ENCODE assay signal across 11 cellular contexts in genomic region chr14:61764342-61765122, GRCh38. TPM values are rescaled to one million over a fixed set of nuclear protein-coding genes. Genes with fewer than 3 reads are reported as not detected.
A peak's percentile ranks its signal among the peaks of the same experiment; 100 is the strongest.
DNase-seq lines count a peak whose midpoint lies in the region; FAIRE-seq and TF ChIP-seq lines count a peak whose summit lies in the region.
"Had no signal": no experiment of that assay in that cellular context is flagged by ENCODE, and none has a peak within 500 bp of the region (broad histone marks: within the 10 kb centered on the region; RNA-seq: fewer than 3 reads in every experiment).

No MANE protein-coding gene starts in this region.

- in situ Hi-C loops in HAP-1 (cut with MboI; ENCODE audit: low sequenced_read_pairs): no loop called here

- H3K27me3 Mint-ChIP-seq in astrocyte (ENCODE audit: low read depth, unreplicated experiment) (no peaks in the 10 kb centered on the region), mesothelial cell of epicardium (ENCODE audit: low read depth) (no peaks in the 10 kb centered on the region)

- FAIRE-seq in astrocyte (lab: Jason Lieb, UNC): no peak

- H3K27ac Mint-ChIP-seq in astrocyte (ENCODE audit: unreplicated experiment): peak overlapping the region; percentile 6
- peak overlapping the region; percentile 63 for H3K27ac Mint-ChIP-seq in mesothelial cell of epicardium

- H3K9me3 ChIP-seq in BE2C (no peaks in the 10 kb centered on the region), HAP-1 (no peaks in the 10 kb centered on the region), astrocyte (ENCODE audit: insufficient read depth, low read depth, low read length) (no peaks in the 10 kb centered on the region)
- H3K9me3 ChIP-seq in effector memory CD4-positive, alpha-beta T cell (ENCODE audit: control insufficient read depth, low read length): no peaks in the 10 kb centered on the region

- H3K4me3 ChIP-seq in BE2C (ENCODE audit: low read depth, low read length) (peak overlapping the region; percentile 89), HAP-1 (peak overlapping the region; percentile 58), astrocyte (ENCODE audit: insufficient read depth, low read depth, low read length) (no peak overlapping the region)
- no peak overlapping the region for H3K4me3 ChIP-seq in effector memory CD4-positive, alpha-beta T cell (ENCODE audit: insufficient read depth, low read depth, low read length, poor library complexity, severe bottlenecking)

- H3K27me3 ChIP-seq in BE2C (no peaks in the 10 kb centered on the region), HAP-1 (ENCODE audit: low read depth) (no peaks in the 10 kb centered on the region), astrocyte (ENCODE audit: insufficient read depth, low read length) (no peaks in the 10 kb centered on the region)
- H3K27me3 ChIP-seq in effector memory CD4-positive, alpha-beta T cell (replicated peaks; ENCODE audit: control insufficient read depth, insufficient read depth, low read length, poor library complexity, severe bottlenecking): no peaks in the 10 kb centered on the region
- H3K27me3 ChIP-seq: dorsolateral prefrontal cortex had no signal

- no peak for TF ChIP-seq CTCF in BE2C (IDR thresholded peaks at IDR 0.05; ENCODE audit: low read depth, low read length)
- TF ChIP-seq CTCF in astrocyte (IDR thresholded peaks at IDR 0.05; ENCODE audit: insufficient read depth, low read depth, low read length): no peak
- TF ChIP-seq CTCF in mesothelial cell of epicardium (IDR thresholded peaks at IDR 0.05; ENCODE audit: unreplicated experiment): no peak

- no peak overlapping the region for H2AFZ ChIP-seq in astrocyte (ENCODE audit: low read depth, low read length)

- H3K4me1 ChIP-seq in BE2C (peaks cover 12% of the 10 kb centered on the region), HAP-1 (peaks cover 14% of the 10 kb centered on the region), astrocyte (ENCODE audit: insufficient read depth, low read length) (peaks cover 17% of the 10 kb centered on the region)
- peaks cover 15% of the 10 kb centered on the region for H3K4me1 ChIP-seq in effector memory CD4-positive, alpha-beta T cell (ENCODE audit: control insufficient read depth, insufficient read depth, low read length, poor library complexity, severe bottlenecking)

- H3K4me3 Mint-ChIP-seq in astrocyte (ENCODE audit: unreplicated experiment) (peak overlapping the region; percentile 97), mesothelial cell of epicardium (peak overlapping the region; percentile 91)

- peaks cover 13% of the 10 kb centered on the region for H4K20me1 ChIP-seq in astrocyte (ENCODE audit: insufficient read depth, low read length)

- no peak overlapping the region for H3K27ac ChIP-seq in astrocyte (ENCODE audit: low read depth, low read length)
- no peak overlapping the region for H3K27ac ChIP-seq in effector memory CD4-positive, alpha-beta T cell (ENCODE audit: insufficient read depth, low read length, poor library complexity, severe bottlenecking)
- H3K27ac ChIP-seq: dorsolateral prefrontal cortex had no signal

- H3K79me2 ChIP-seq in astrocyte (ENCODE audit: insufficient read depth, low read length): peaks cover 50% of the 10 kb centered on the region

- peak overlapping the region; percentile 97 for H3K4me2 ChIP-seq in astrocyte (ENCODE audit: low read length)

- H3K4me1 Mint-ChIP-seq in astrocyte (ENCODE audit: low read depth, unreplicated experiment) (peaks cover 19% of the 10 kb centered on the region), mesothelial cell of epicardium (peaks cover 45% of the 10 kb centered on the region)

- peaks cover 12% of the 10 kb centered on the region for H3K36me3 ChIP-seq in BE2C
- peaks cover 11% of the 10 kb centered on the region for H3K36me3 ChIP-seq in HAP-1 (replicated peaks)
- peaks cover 4% of the 10 kb centered on the region for H3K36me3 ChIP-seq in astrocyte (ENCODE audit: insufficient read depth, low read length)
- H3K36me3 ChIP-seq in effector memory CD4-positive, alpha-beta T cell (ENCODE audit: control insufficient read depth, insufficient read depth, low read length): no peaks in the 10 kb centered on the region

- H3K36me3 Mint-ChIP-seq in astrocyte (ENCODE audit: low read depth, unreplicated experiment) (no peaks in the 10 kb centered on the region), mesothelial cell of epicardium (peaks cover 5% of the 10 kb centered on the region)

- H3K9me3 Mint-ChIP-seq in astrocyte (ENCODE audit: unreplicated experiment) (no peaks in the 10 kb centered on the region), mesothelial cell of epicardium (no peaks in the 10 kb centered on the region)

- DNase-seq in BE2C (no peak), HAP-1 (ENCODE audit: low spot score in 2 of 2) (peak; percentile 30 to 69), astrocyte (ENCODE audit: low read depth) (no peak), mesothelial cell of epicardium (ENCODE audit: low spot score in 2 of 2, unreplicated experiment in 2 of 2) (no peak), DMS153 (lab: John Stamatoyannopoulos, UW) (no peak), COLO668 (lab: John Stamatoyannopoulos, UW; ENCODE audit: unreplicated experiment) (no peak), NOMO-1 treated with dmso at 0.1 percent for 144 hours (lab: John Stamatoyannopoulos, UW; ENCODE audit: unreplicated experiment) (no peak)
- no peak for DNase-seq in effector memory CD4-positive, alpha-beta T cell
- DNase-seq: dorsolateral prefrontal cortex; stimulated activated CD4-positive, alpha-beta T cell treated with anti-CD3 and anti-CD28 coated beads, Interleukin-2, amount 100 ng/mL, for 48 hours had no signal

- H3K9ac ChIP-seq in astrocyte (ENCODE audit: low read length): no peak overlapping the region

RNA-seq across cellular contexts. Expression of gene SNAPC1, which starts 2.3 kb away (rescaled TPM):
- polyA plus RNA-seq in BE2C (2012; ENCODE audit: insufficient read depth, insufficient read length, low read depth): 13.5 TPM
- total RNA-seq in astrocyte: 12.9 and 14.1 TPM in 2 replicates
- total RNA-seq in mesothelial cell of epicardium: 6.2 to 6.6 TPM (median 6.6 TPM) in 3 replicates

RNA-seq across cellular contexts. Expression of gene SYT16, which starts 48.0 kb away (rescaled TPM):
- polyA plus RNA-seq in BE2C (2012; ENCODE audit: insufficient read depth, insufficient read length, low read depth): not detected
- 5.5 and 5.9 TPM in 2 replicates for total RNA-seq in astrocyte
- total RNA-seq in mesothelial cell of epicardium: 2.5 to 3.3 TPM (median 3.2 TPM) in 3 replicates
- total RNA-seq: activated CD8-positive, alpha-beta memory T cell treated with anti-CD3 and anti-CD28 coated beads for 36 hours had no signal

Comparison
In these comparisons a context has a peak if more than half of its experiments do, and no peak if none do; other contexts are left out.
1. DNase-seq: peak in HAP-1 (2 of 2); none in BE2C (single experiment), astrocyte (single experiment), mesothelial cell of epicardium (0 of 2), DMS153 (single experiment), COLO668 (single experiment), NOMO-1 treated with dmso at 0.1 percent for 144 hours (single experiment) and effector memory CD4-positive, alpha-beta T cell (0 of 3).
2. H3K4me3 ChIP-seq: peak in BE2C (single experiment) and HAP-1 (single experiment); none in astrocyte (single experiment) and effector memory CD4-positive, alpha-beta T cell (single experiment).